Comparison of ENCODE assay signal across 25 cellular contexts in the genomic region with DNA sequence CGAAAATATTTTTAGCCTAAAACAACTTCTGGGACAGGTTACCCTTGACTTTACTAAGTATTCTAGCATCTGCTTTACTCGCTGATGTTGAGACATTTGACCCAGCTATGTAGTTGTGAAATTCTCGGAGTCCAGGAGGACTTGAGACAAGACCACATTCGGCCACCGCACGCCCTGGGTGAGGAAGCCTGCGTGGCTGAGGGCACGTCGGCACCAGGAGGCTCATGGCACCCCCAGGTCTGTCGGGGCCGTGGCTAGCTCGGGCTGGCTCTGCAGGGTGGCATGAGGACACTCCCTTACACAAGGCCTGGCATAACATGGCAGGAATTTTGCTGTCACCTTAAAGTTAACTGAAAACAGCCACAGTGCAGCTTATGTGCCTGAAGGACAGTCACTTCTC.
"Had no signal": no experiment of that assay in that cellular context is flagged by ENCODE, and none has a peak within 500 bp of the region (broad histone marks: within the 10 kb centered on the region; RNA-seq: fewer than 3 reads in every experiment).

No MANE protein-coding gene starts in this region.

- H3K4me1 ChIP-seq: prostate gland, right lobe of liver, testis, thyroid gland, transverse colon, upper lobe of left lung had no signal

- H3K27me3 Mint-ChIP-seq: memory B cell; naive B cell; stimulated activated memory B cell treated with anti-CD40 and anti-IgM and Interleukin-4, amounts not matched to agents 10 μg/mL and 1 μg/mL and 100 μg/mL, for 72 hours; stimulated activated naive CD8-positive, alpha-beta T cell treated with anti-CD3 and anti-CD28 coated beads, Interleukin-15, amount 100 ng/mL, for 72 hours had no signal

- H3K4me2 ChIP-seq: hepatocyte, neural progenitor cell, smooth muscle cell had no signal

- H3K4me3 Mint-ChIP-seq: memory B cell; natural killer cell; nephron progenitor cell; neural progenitor cell; stimulated activated memory B cell treated with anti-CD40 and anti-IgM and Interleukin-4, amounts not matched to agents 10 μg/mL and 1 μg/mL and 100 μg/mL, for 72 hours; stimulated activated naive CD8-positive, alpha-beta T cell treated with anti-CD3 and anti-CD28 coated beads, Interleukin-15, amount 100 ng/mL, for 72 hours had no signal

- H3K4me1 Mint-ChIP-seq: neural progenitor cell had no signal

- H3K9me3 ChIP-seq: heart right ventricle, left ventricle myocardium inferior, ovary, prostate gland, right atrium auricular region, right lobe of liver, testis, thyroid gland, transverse colon, upper lobe of left lung had no signal

- H3K36me3 ChIP-seq: ovary, prostate gland had no signal

- H3K4me3 ChIP-seq: heart right ventricle, hepatocyte, left ventricle myocardium inferior, neural progenitor cell, ovary, prostate gland, right atrium auricular region, right lobe of liver, smooth muscle cell, testis, thyroid gland, transverse colon, upper lobe of left lung had no signal

- H3K9me3 Mint-ChIP-seq: memory B cell; naive B cell; natural killer cell; nephron progenitor cell; neural progenitor cell; stimulated activated memory B cell treated with anti-CD40 and anti-IgM and Interleukin-4, amounts not matched to agents 10 μg/mL and 1 μg/mL and 100 μg/mL, for 72 hours; stimulated activated naive CD8-positive, alpha-beta T cell treated with anti-CD3 and anti-CD28 coated beads, Interleukin-15, amount 100 ng/mL, for 72 hours had no signal

- H2AFZ ChIP-seq: hepatocyte, neural progenitor cell had no signal

- DNase-seq: heart right ventricle; islet precursor cell; left ventricle myocardium inferior; naive B cell; natural killer cell; nephron progenitor cell; right lobe of liver; stimulated activated CD4-positive, alpha-beta T cell treated with anti-CD3 and anti-CD28 coated beads, Interleukin-1b, Interleukin-23, amount 100 ng/mL, for 48 hours; stimulated activated CD4-positive, alpha-beta T cell treated with anti-CD3 and anti-CD28 coated beads, Interleukin-2, amount 100 ng/mL, for 48 hours; stimulated activated CD4-positive, alpha-beta T cell treated with anti-CD3 and anti-CD28 coated beads, Interleukin-4, amount 100 ng/mL, for 4 hours; stimulated activated CD8-positive, alpha-beta memory T cell treated with anti-CD3 and anti-CD28 coated beads, Interleukin-4, amount 100 ng/mL, for 48 hours; stimulated activated naive CD4-positive, alpha-beta T cell treated with Interleukin-2 at 50 U/mL for 16 hours; stimulated activated naive CD8-positive, alpha-beta T cell treated with anti-CD3 and anti-CD28 coated beads, Interleukin-15, amount 100 ng/mL, for 72 hours; testis; thyroid gland; transverse colon had no signal

- H3K79me2 ChIP-seq: hepatocyte had no signal

- H3K9ac ChIP-seq: neural progenitor cell had no signal

- H3K27ac Mint-ChIP-seq: natural killer cell, nephron progenitor cell, neural progenitor cell had no signal

- ATAC-seq: natural killer cell; right lobe of liver; stimulated activated memory B cell treated with anti-CD40 and anti-IgM and Interleukin-4, amounts not matched to agents 10 μg/mL and 1 μg/mL and 100 μg/mL, for 72 hours; stimulated activated naive CD8-positive, alpha-beta T cell treated with anti-CD3 and anti-CD28 coated beads, Interleukin-15, amount 100 ng/mL, for 72 hours had no signal

- H3K27me3 ChIP-seq: heart right ventricle, hepatocyte, neural progenitor cell, ovary, right atrium auricular region, right lobe of liver, testis, thyroid gland, transverse colon, upper lobe of left lung had no signal

- H3K27ac ChIP-seq: heart right ventricle, hepatocyte, left ventricle myocardium inferior, neural progenitor cell, ovary, prostate gland, right atrium auricular region, right lobe of liver, testis, thyroid gland, transverse colon, upper lobe of left lung had no signal
